In the genomic region with DNA sequence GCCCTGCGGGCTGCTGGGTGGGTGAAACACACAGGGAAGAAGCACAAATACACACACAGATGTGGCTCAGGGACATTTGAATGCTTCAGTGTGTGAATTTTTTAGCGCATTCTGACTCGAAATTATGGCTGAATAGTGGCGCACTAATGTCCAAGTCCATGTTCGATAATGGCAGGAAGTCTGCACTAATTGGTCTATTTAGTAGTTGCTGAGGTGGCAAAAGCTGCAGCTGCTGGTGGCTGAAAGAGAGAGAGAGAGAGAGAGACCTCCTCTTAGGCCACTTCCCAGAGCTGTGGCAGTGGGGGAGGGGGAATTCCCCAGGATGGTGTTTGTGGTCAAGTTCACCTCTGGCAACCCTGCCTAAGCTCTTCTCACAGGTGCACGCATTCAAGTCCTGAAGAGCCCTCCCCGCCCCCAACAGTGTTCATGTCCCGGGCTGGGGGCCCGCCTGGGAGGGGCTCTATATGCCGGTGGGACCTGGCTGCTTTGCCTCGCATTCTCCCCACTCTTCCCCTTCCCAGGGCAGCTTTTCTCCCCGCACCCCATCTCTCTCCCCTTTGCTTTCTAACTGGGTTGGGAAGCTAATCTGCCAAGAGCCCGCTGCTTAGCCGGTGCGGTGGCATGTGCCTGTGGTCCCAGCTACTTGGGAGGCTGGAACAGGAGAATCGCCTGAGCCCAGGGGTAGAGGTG, we compare ENCODE assay signal across 10 cellular contexts. TPM values are rescaled to one million over a fixed set of nuclear protein-coding genes. Genes with fewer than 3 reads are reported as not detected.
DNase-seq lines count a peak whose midpoint lies in the region; ATAC-seq lines count a peak whose summit lies in the region.
"Had no signal": no experiment of that assay in that cellular context is flagged by ENCODE, and none has a peak within 500 bp of the region (broad histone marks: within the 10 kb centered on the region; RNA-seq: fewer than 3 reads in every experiment).

No MANE protein-coding gene starts in this region.

- no peak overlapping the region for H3K4me3 ChIP-seq in right cardiac atrium (ENCODE audit: low read length)

- POLR2A ChIA-PET in activated CD8-positive, alpha-beta T cell treated with anti-CD3 and anti-CD28 coated beads, Interleukin-2, amount 10 ng/mL, durations not matched to agents 7 days and 5 days (lab: Charles Lee): no interaction called here

- CTCF ChIA-PET in activated CD8-positive, alpha-beta T cell treated with anti-CD3 and anti-CD28 coated beads, Interleukin-2, amount 10 ng/mL, durations not matched to agents 7 days and 5 days (lab: Charles Lee): no interaction called here

- H3K27me3 Mint-ChIP-seq in activated CD8-positive, alpha-beta T cell treated with anti-CD3 and anti-CD28 coated beads, Interleukin-2, amount 10 ng/mL, durations not matched to agents 7 days and 5 days (ENCODE audit: low read depth): peaks cover 73% of the 10 kb centered on the region

- H3K36me3 Mint-ChIP-seq in activated CD8-positive, alpha-beta T cell treated with anti-CD3 and anti-CD28 coated beads, Interleukin-2, amount 10 ng/mL, durations not matched to agents 7 days and 5 days (ENCODE audit: low read depth): no peaks in the 10 kb centered on the region

- intact Hi-C loops in right cardiac atrium (cut with DNase I): no loop called here

- peak; percentile 23 for DNase-seq in ELF-1 (ENCODE audit: low read depth, low spot score)
- peak; percentile 51 for DNase-seq in activated CD8-positive, alpha-beta T cell treated with anti-CD3 and anti-CD28 coated beads, Interleukin-2, amount 10 ng/mL, durations not matched to agents 7 days and 5 days
- no peak for DNase-seq in right cardiac atrium
- no peak for DNase-seq in cerebellar nuclear complex (lab: John Stamatoyannopoulos, UW)
- no peak for DNase-seq in KBM-7
- no peak for DNase-seq in epidermal melanocyte (ENCODE audit: insufficient read length, low spot score)
- DNase-seq: effector CD8-positive, alpha-beta T cell had no signal

- no peaks in the 10 kb centered on the region for H3K9me3 ChIP-seq in right cardiac atrium (ENCODE audit: control insufficient read depth, low read length)

- no peak overlapping the region for H3K27ac Mint-ChIP-seq in activated CD8-positive, alpha-beta T cell treated with anti-CD3 and anti-CD28 coated beads, Interleukin-2, amount 10 ng/mL, durations not matched to agents 7 days and 5 days

- in situ Hi-C loops in KBM-7 (cut with MboI; ENCODE audit: low pct_unique_long_range_greater_than_20kb, low sequenced_read_pairs): no loop called here

- WGBS in right cardiac atrium: 4% methylated on average over 16 of the region's 16 CpGs

- ATAC-seq in GM19043 (IDR thresholded peaks at IDR 0.05; ENCODE audit: low read depth, unreplicated experiment) (peak; percentile 62), HG03025 (IDR thresholded peaks at IDR 0.05; ENCODE audit: low FRiP score, unreplicated experiment) (peak; percentile 75), right cardiac atrium (no peak)
- no peak for ATAC-seq in activated CD8-positive, alpha-beta T cell treated with anti-CD3 and anti-CD28 coated beads, Interleukin-2, amount 10 ng/mL, durations not matched to agents 7 days and 5 days

- H3K27ac ChIP-seq in right cardiac atrium (ENCODE audit: low read length): no peak overlapping the region

- H3K4me1 Mint-ChIP-seq in activated CD8-positive, alpha-beta T cell treated with anti-CD3 and anti-CD28 coated beads, Interleukin-2, amount 10 ng/mL, durations not matched to agents 7 days and 5 days (ENCODE audit: low read depth): peaks cover 30% of the 10 kb centered on the region

- peaks cover 2% of the 10 kb centered on the region for H3K27me3 ChIP-seq in right cardiac atrium (ENCODE audit: control insufficient read depth, insufficient read depth)

- no peak overlapping the region for H3K4me3 Mint-ChIP-seq in activated CD8-positive, alpha-beta T cell treated with anti-CD3 and anti-CD28 coated beads, Interleukin-2, amount 10 ng/mL, durations not matched to agents 7 days and 5 days

- H3K9me3 Mint-ChIP-seq in activated CD8-positive, alpha-beta T cell treated with anti-CD3 and anti-CD28 coated beads, Interleukin-2, amount 10 ng/mL, durations not matched to agents 7 days and 5 days (ENCODE audit: insufficient read depth): no peaks in the 10 kb centered on the region

- H3K4me1 ChIP-seq in right cardiac atrium (ENCODE audit: control insufficient read depth, insufficient read depth, low read length): no peaks in the 10 kb centered on the region

RNA-seq across cellular contexts. Expression of gene MNX1, which starts 6.0 kb away (rescaled TPM):
- not detected for total RNA-seq in activated CD8-positive, alpha-beta T cell treated with anti-CD3 and anti-CD28 coated beads, Interleukin-2, amount 10 ng/mL, durations not matched to agents 7 days and 5 days
- total RNA-seq in right cardiac atrium: not detected
- polyA plus RNA-seq in right cardiac atrium: not detected
- total RNA-seq: pulmonary artery endothelial cell had no signal

Comparison
In these comparisons a context has a peak if more than half of its experiments do, and no peak if none do; other contexts are left out.
1. DNase-seq: peak in ELF-1 (single experiment) and activated CD8-positive, alpha-beta T cell treated with anti-CD3 and anti-CD28 coated beads, Interleukin-2, amount 10 ng/mL, durations not matched to agents 7 days and 5 days (single experiment); none in right cardiac atrium (0 of 3), cerebellar nuclear complex (0 of 2), KBM-7 (single experiment) and epidermal melanocyte (single experiment).
2. ATAC-seq: peak in GM19043 (single experiment) and HG03025 (single experiment); none in activated CD8-positive, alpha-beta T cell treated with anti-CD3 and anti-CD28 coated beads, Interleukin-2, amount 10 ng/mL, durations not matched to agents 7 days and 5 days (single experiment) and right cardiac atrium (0 of 2).